Comparison of ENCODE assay signal across 8 cellular contexts in genomic region chrX:71253253-71254091, GRCh38. TPM values are rescaled to one million over a fixed set of nuclear protein-coding genes. Genes with fewer than 3 reads are reported as not detected.
DNase-seq lines count a peak whose midpoint lies in the region; ATAC-seq, FAIRE-seq and TF ChIP-seq lines count a peak whose summit lies in the region.

No MANE protein-coding gene starts in this region.

- H3K9me3 ChIP-seq in H1 (ENCODE audit: insufficient read depth in 2 of 2, low read depth in 1 of 2, low read length in 1 of 2) (no peaks in the 10 kb centered on the region), mononuclear cell (ENCODE audit: low read depth, low read length) (no peaks in the 10 kb centered on the region), thymus (ENCODE audit: control insufficient read depth) (no peaks in the 10 kb centered on the region)

- peak in 1 of 2 experiments; percentile 11; a peak in 1 of 4 replicates for TF ChIP-seq RAD21 in H1 (IDR thresholded peaks at IDR 0.05 in 1 of 2, conservative IDR thresholded peaks at IDR 0.05 in 1 of 2; ENCODE audit: low read depth in 2 of 2, low read length in 2 of 2)

- FAIRE-seq in H1 (lab: Jason Lieb, UNC), result no peak

- H3K4me1 ChIP-seq in H1 (replicated peaks in 1 of 4; ENCODE audit: control insufficient read depth in 3 of 4, insufficient read depth in 4 of 4, low read length in 3 of 4) (peaks cover 0 to 5% (median 3%) of the 10 kb centered on the region in 4 experiments; a peak in 4 of 7 replicates), mononuclear cell (ENCODE audit: insufficient read depth, low read length) (peaks cover 22% of the 10 kb centered on the region), thymus (ENCODE audit: control insufficient read depth, insufficient read depth, low read length) (peaks cover 13% of the 10 kb centered on the region)

- H3K27ac ChIP-seq in H1 (ENCODE audit: low read depth, low read length) (peak overlapping the region; percentile 70; the same call in 1 of the 2 replicates), thymus (ENCODE audit: low read depth) (peak overlapping the region; percentile 83)

- H3K27me3 Mint-ChIP-seq in activated CD4-positive, alpha-beta memory T cell treated with anti-CD3 and anti-CD28 coated beads for 36 hours, result no peaks in the 10 kb centered on the region

- peaks cover 25% of the 10 kb centered on the region for H3K4me1 Mint-ChIP-seq in activated CD4-positive, alpha-beta memory T cell treated with anti-CD3 and anti-CD28 coated beads for 36 hours (ENCODE audit: low read depth)

- peak overlapping the region; percentile 87 for H3K18ac ChIP-seq in H1 (ENCODE audit: extremely low read depth, low read length)

- H3K27me3 ChIP-seq in GM06990 (replicated peaks; ENCODE audit: control insufficient read depth, insufficient read depth, low read length) (no peaks in the 10 kb centered on the region), H1 (replicated peaks in 1 of 4; ENCODE audit: control insufficient read depth in 3 of 4, extremely low read depth in 1 of 4, insufficient read depth in 3 of 4, low read length in 3 of 4) (no peaks in the 10 kb centered on the region), mononuclear cell (ENCODE audit: insufficient read depth, low read length) (no peaks in the 10 kb centered on the region), thymus (ENCODE audit: control insufficient read depth, insufficient read depth) (no peaks in the 10 kb centered on the region)

- H4K20me1 ChIP-seq in H1 (replicated peaks in 1 of 2; ENCODE audit: control insufficient read depth in 1 of 2, insufficient read depth in 2 of 2, low read length in 2 of 2), result no peaks in the 10 kb centered on the region

- peaks cover 6% of the 10 kb centered on the region; the same call in 1 of the 2 replicates for H3K23me2 ChIP-seq in H1 (ENCODE audit: low read depth, low read length)

- TF ChIP-seq EP300 in H1 (IDR thresholded peaks at IDR 0.05; ENCODE audit: borderline replicate concordance in 1 of 2, low read depth in 2 of 2, low read length in 2 of 2), result no peak

- H3K4ac ChIP-seq in H1 (replicated peaks; ENCODE audit: insufficient read length, low read depth, low read length), result no peak overlapping the region

- H3K79me2 ChIP-seq in H1 (ENCODE audit: control insufficient read depth in 1 of 2, insufficient read depth in 2 of 2, low read length in 2 of 2), result peaks cover 0 to 26% of the 10 kb centered on the region in 2 experiments; a peak in 2 of 4 replicates

- H2AFZ ChIP-seq in H1 (ENCODE audit: low read length), result no peak overlapping the region

- H4K8ac ChIP-seq in H1 (ENCODE audit: extremely low read depth, insufficient read depth, low read length), result peak overlapping the region; percentile 68

- 0 out of 2 replicates have a peak overlapping the region, but pooled peaks have one; percentile 46 for H2BK15ac ChIP-seq in H1 (ENCODE audit: low read length)

- H2BK5ac ChIP-seq in H1 (ENCODE audit: low read depth, low read length), result peak overlapping the region; percentile 91; the same call in 1 of the 2 replicates

- CTCF ChIA-PET in activated CD4-positive, alpha-beta memory T cell treated with anti-CD3 and anti-CD28 coated beads for 36 hours (lab: Charles Lee), result interaction anchor here (0.9 to 1.0 kb wide), 2 partner anchors 30 to 72 kb away, joined by 3 to 4 read pairs; partner anchors contain the start of gene NONO
- CTCF ChIA-PET in H1 (lab: Charles Lee; ENCODE audit: partially characterized antibody), result interaction anchor here (0.8 kb wide), 1 partner anchor 132 kb away, joined by 5 read pairs; no protein-coding TSS in a partner anchor

- H4K91ac ChIP-seq in H1 (replicated peaks; ENCODE audit: insufficient read length, low read length), result no peak overlapping the region

- no peak overlapping the region for H3K14ac ChIP-seq in H1 (ENCODE audit: insufficient read length)

- no peak for ATAC-seq in GM21786 (IDR thresholded peaks at IDR 0.05; ENCODE audit: unreplicated experiment)

- peak overlapping the region; percentile 86 for H3K4me3 Mint-ChIP-seq in activated CD4-positive, alpha-beta memory T cell treated with anti-CD3 and anti-CD28 coated beads for 36 hours

- H3K23ac ChIP-seq in H1 (ENCODE audit: insufficient read length), result no peak overlapping the region

- peak in 1 of 2 experiments; percentile 52; a peak in 1 of 3 replicates for TF ChIP-seq POLR2A in H1 (IDR thresholded peaks at IDR 0.05; ENCODE audit: control extremely low read depth in 1 of 2, low read depth in 2 of 2, low read length in 2 of 2)

- peak overlapping the region; percentile 73 for H3K27ac Mint-ChIP-seq in activated CD4-positive, alpha-beta memory T cell treated with anti-CD3 and anti-CD28 coated beads for 36 hours

- WGBS in H1 (ENCODE audit: extremely low coverage in 1 of 2, insufficient coverage in 1 of 2, insufficient read length in 1 of 2, insufficient replicate concordance in 2 of 2, low coverage in 1 of 2, low lambda C conversion rate in 2 of 2, missing lambda C conversion rate in 1 of 2), 2 experiments, result 1% methylated on average over 13 of the region's 35 CpGs; no CpG with 5 or more reads in 1 of the 2 experiments
- WGBS in thymus, result under 1% methylated on average over 35 of the region's 35 CpGs

- H3K4me2 ChIP-seq in H1 (ENCODE audit: insufficient read depth in 1 of 2, low read depth in 2 of 2, low read length in 2 of 2), result peak overlapping the region; percentile 69 to 89

- H2AK5ac ChIP-seq in H1 (ENCODE audit: low read depth, low read length), result no peak overlapping the region

- H3K36me3 ChIP-seq in GM06990 (ENCODE audit: control insufficient read depth, insufficient read depth, low read length) (no peaks in the 10 kb centered on the region), H1 (ENCODE audit: control insufficient read depth in 2 of 4, insufficient read depth in 4 of 4, low read length in 3 of 4) (peaks cover 9 to 27% (median 20%) of the 10 kb centered on the region in 4 experiments), thymus (ENCODE audit: control insufficient read depth, insufficient read depth) (peaks cover 16% of the 10 kb centered on the region)

- H4K5ac ChIP-seq in H1 (ENCODE audit: insufficient read length, low read depth, low read length), result peak overlapping the region; percentile 83

- POLR2A ChIA-PET in activated CD4-positive, alpha-beta memory T cell treated with anti-CD3 and anti-CD28 coated beads for 36 hours (lab: Charles Lee), result interaction anchor here (1.2 kb wide), 2 partner anchors 30 to 72 kb away, joined by 5 to 6 read pairs; partner anchors contain the start of gene NONO
- POLR2A ChIA-PET in H1 (lab: Charles Lee; ENCODE audit: partially characterized antibody), result interaction anchor here (0.6 to 3.1 kb wide), 11 partner anchors 9 to 112 kb away, joined by 3 to 28 read pairs (median 5); partner anchors contain the start of genes ITGB1BP2, NONO and TAF1

- H3K36me3 Mint-ChIP-seq in activated CD4-positive, alpha-beta memory T cell treated with anti-CD3 and anti-CD28 coated beads for 36 hours, result peaks cover 7% of the 10 kb centered on the region

- H2BK20ac ChIP-seq in H1 (ENCODE audit: low read length), result no peak overlapping the region

- no peak overlapping the region for H2BK12ac ChIP-seq in H1 (ENCODE audit: low read depth, low read length)

- intact Hi-C loops in activated CD4-positive, alpha-beta memory T cell treated with anti-CD3 and anti-CD28 coated beads for 36 hours (cut with micrococcal nuclease), result loop anchor here (1.0 to 5.0 kb wide), 5 partner anchors 30 to 185 kb away; partner anchors contain the start of genes NONO, SNX12 and TAF1

- peak; percentile 57 for TF ChIP-seq CTCF in GM06990 (IDR thresholded peaks at IDR 0.05; ENCODE audit: insufficient read depth, low read length, poor library complexity, severe bottlenecking)
- peak in 2 of 3 experiments; percentile 35 to 43; a peak in 2 of 4 replicates for TF ChIP-seq CTCF in H1 (IDR thresholded peaks at IDR 0.05; ENCODE audit: control extremely low read depth in 1 of 3, insufficient read depth in 1 of 3, low read depth in 1 of 3, low read length in 3 of 3)

- H3K9me3 Mint-ChIP-seq in activated CD4-positive, alpha-beta memory T cell treated with anti-CD3 and anti-CD28 coated beads for 36 hours, result no peaks in the 10 kb centered on the region

- H3K9ac ChIP-seq in H1 (replicated peaks in 1 of 4; ENCODE audit: extremely low read depth in 1 of 4, low read depth in 3 of 4, low read length in 3 of 4), result peak overlapping the region; percentile 75 to 85 (median 79)

- H3K56ac ChIP-seq in H1 (replicated peaks; ENCODE audit: insufficient read length, low read depth, low read length), result peak overlapping the region; percentile 97

- no peaks in the 10 kb centered on the region; the same call in 1 of the 2 replicates for H3K79me1 ChIP-seq in H1 (ENCODE audit: low read depth, low read length)

- no peak overlapping the region for H2BK120ac ChIP-seq in H1 (replicated peaks; ENCODE audit: low read depth, low read length)

- H3K4me3 ChIP-seq in GM06990 (replicated peaks; ENCODE audit: low read depth, low read length), result peak overlapping the region; percentile 82
- H3K4me3 ChIP-seq in H1 (ENCODE audit: extremely low read depth in 1 of 4, insufficient read depth in 2 of 4, low read depth in 3 of 4, low read length in 4 of 4), result peak overlapping the region; percentile 79 to 99 (median 82)
- H3K4me3 ChIP-seq in mononuclear cell (ENCODE audit: low read length), result peak overlapping the region; percentile 65
- peak overlapping the region; percentile 72 for H3K4me3 ChIP-seq in thymus (ENCODE audit: low read length)

- peak; percentile 51 for DNase-seq in GM06990 (ENCODE audit: extremely low read depth, insufficient read length)
- peak; percentile 23 for DNase-seq in LoVo (ENCODE audit: low spot score)
- DNase-seq in activated CD4-positive, alpha-beta memory T cell treated with anti-CD3 and anti-CD28 coated beads for 36 hours, result peak; percentile 59
- DNase-seq in H1 (ENCODE audit: low read depth in 1 of 2, low spot score in 2 of 2), result peak in 1 of 2 experiments; percentile 78
- no peak for DNase-seq in SKM-1 (lab: John Stamatoyannopoulos, UW; ENCODE audit: unreplicated experiment)

RNA-seq across cellular contexts. Expression of gene ZMYM3, which starts 0.5 kb away (rescaled TPM):
- 10 to 100 TPM; 17.2 to 17.5 TPM for total RNA-seq in activated CD4-positive, alpha-beta memory T cell treated with anti-CD3 and anti-CD28 coated beads for 36 hours
- 82.0 and 86.4 TPM in 2 replicates for total RNA-seq in H1 (2021; fragmentation: NEBNext Ultra II Directional; extraction: Animal tissue kit (Norgen Biotek cat#: 25700))
- polyA plus RNA-seq in H1 (2011; rRNA removed), result 56.7 and 79.2 TPM in 2 replicates
- polyA plus RNA-seq in H1 (2011; cell fraction: cytosol; rRNA removed), result 55.3 TPM
- 179 TPM for polyA plus RNA-seq in H1 (2011; cell fraction: nucleus; rRNA removed)
- 64.8 to 71.3 TPM (median 70.1 TPM) in 4 replicates for polyA plus RNA-seq in H1 (2012, experiment 1 of 2)
- polyA plus RNA-seq in H1 (2012, experiment 2 of 2), result 54.6 TPM
- 42.3 TPM for polyA plus RNA-seq in H1 (2013, experiment 1 of 2)
- 36.4 TPM for polyA plus RNA-seq in H1 (2013, experiment 2 of 2)
- 105 and 113 TPM in 2 replicates for polyA minus RNA-seq in H1 (2011; rRNA and poly(A)+ RNA removed)
- 68.3 TPM for polyA minus RNA-seq in H1 (2011; cell fraction: cytosol; rRNA and poly(A)+ RNA removed)
- 65.1 TPM for polyA minus RNA-seq in H1 (2011; cell fraction: nucleus; rRNA and poly(A)+ RNA removed)
- total RNA-seq in mononuclear cell, result 6.6 TPM
- 12.1 TPM for polyA plus RNA-seq in thymus

RNA-seq across cellular contexts. Expression of gene NONO, which starts 30.0 kb away (rescaled TPM):
- 100 to 1,000 TPM; 450 to 460 TPM for total RNA-seq in activated CD4-positive, alpha-beta memory T cell treated with anti-CD3 and anti-CD28 coated beads for 36 hours
- total RNA-seq in H1 (2021; fragmentation: NEBNext Ultra II Directional; extraction: Animal tissue kit (Norgen Biotek cat#: 25700)), result 728 and 778 TPM in 2 replicates
- polyA plus RNA-seq in H1 (2011; rRNA removed) (641 and 784 TPM in 2 replicates), thymus (170 TPM)
- 440 TPM for polyA plus RNA-seq in H1 (2011; cell fraction: cytosol; rRNA removed)
- 1,046 TPM for polyA plus RNA-seq in H1 (2011; cell fraction: nucleus; rRNA removed)
- polyA plus RNA-seq in H1 (2012, experiment 1 of 2), result 700 to 786 TPM (median 753 TPM) in 4 replicates
- 178 TPM for polyA plus RNA-seq in H1 (2012, experiment 2 of 2)
- 489 TPM for polyA plus RNA-seq in H1 (2013, experiment 1 of 2)
- polyA plus RNA-seq in H1 (2013, experiment 2 of 2), result 459 TPM
- 670 and 754 TPM in 2 replicates for polyA minus RNA-seq in H1 (2011; rRNA and poly(A)+ RNA removed)
- 360 TPM for polyA minus RNA-seq in H1 (2011; cell fraction: cytosol; rRNA and poly(A)+ RNA removed)
- polyA minus RNA-seq in H1 (2011; cell fraction: nucleus; rRNA and poly(A)+ RNA removed), result 353 TPM
- total RNA-seq in mononuclear cell, result 314 TPM

RNA-seq across cellular contexts. Expression of gene GJB1, which starts 30.4 kb away (rescaled TPM):
- not detected for total RNA-seq in activated CD4-positive, alpha-beta memory T cell treated with anti-CD3 and anti-CD28 coated beads for 36 hours
- not detected in 2 replicates for total RNA-seq in H1 (2021; fragmentation: NEBNext Ultra II Directional; extraction: Animal tissue kit (Norgen Biotek cat#: 25700))
- polyA plus RNA-seq in H1 (2011; rRNA removed) (0.06 and 0.14 TPM in 2 replicates), thymus (0.11 TPM)
- polyA plus RNA-seq in H1 (2011; cell fraction: cytosol; rRNA removed), result 0.09 TPM
- 0.13 TPM for polyA plus RNA-seq in H1 (2011; cell fraction: nucleus; rRNA removed)
- 0.13 TPM in 1 of 4 replicates, not detected in the others for polyA plus RNA-seq in H1 (2012, experiment 1 of 2)
- not detected for polyA plus RNA-seq in H1 (2012, experiment 2 of 2)
- polyA plus RNA-seq in H1 (2013, experiment 1 of 2), result 0.06 TPM
- 0.04 TPM for polyA plus RNA-seq in H1 (2013, experiment 2 of 2)
- polyA minus RNA-seq in H1 (2011; rRNA and poly(A)+ RNA removed), result 0.13 TPM in 1 of 2 replicates, not detected in the other
- not detected for polyA minus RNA-seq in H1 (2011; cell fraction: cytosol; rRNA and poly(A)+ RNA removed)
- polyA minus RNA-seq in H1 (2011; cell fraction: nucleus; rRNA and poly(A)+ RNA removed), result not detected
- not detected for total RNA-seq in mononuclear cell

RNA-seq across cellular contexts. Expression of gene ITGB1BP2, which starts 48.1 kb away (rescaled TPM):
- total RNA-seq in activated CD4-positive, alpha-beta memory T cell treated with anti-CD3 and anti-CD28 coated beads for 36 hours, result 1 to 10 TPM; 4.8 to 5.6 TPM
- total RNA-seq in H1 (2021; fragmentation: NEBNext Ultra II Directional; extraction: Animal tissue kit (Norgen Biotek cat#: 25700)), result 5.1 and 5.2 TPM in 2 replicates
- 2.6 and 2.9 TPM in 2 replicates for polyA plus RNA-seq in H1 (2011; rRNA removed)
- polyA plus RNA-seq in H1 (2011; cell fraction: cytosol; rRNA removed), result 4.1 TPM
- polyA plus RNA-seq in H1 (2011; cell fraction: nucleus; rRNA removed), result 19.1 TPM
- polyA plus RNA-seq in H1 (2012, experiment 1 of 2), result 3.9 to 6.2 TPM (median 4.3 TPM) in 4 replicates
- 0.56 TPM for polyA plus RNA-seq in H1 (2012, experiment 2 of 2)
- polyA plus RNA-seq in H1 (2013, experiment 1 of 2), result 1.5 TPM
- 1.5 TPM for polyA plus RNA-seq in H1 (2013, experiment 2 of 2)
- 7.8 and 9.5 TPM in 2 replicates for polyA minus RNA-seq in H1 (2011; rRNA and poly(A)+ RNA removed)
- 1.3 TPM for polyA minus RNA-seq in H1 (2011; cell fraction: cytosol; rRNA and poly(A)+ RNA removed)
- 12.3 TPM for polyA minus RNA-seq in H1 (2011; cell fraction: nucleus; rRNA and poly(A)+ RNA removed)
- total RNA-seq in mononuclear cell, result 0.84 TPM
- polyA plus RNA-seq in thymus, result 5.7 TPM
